Comparison of ENCODE assay signal across 15 cellular contexts in genomic region chr12:69633061-69633460, GRCh38. TPM values are rescaled to one million over a fixed set of nuclear protein-coding genes. Genes with fewer than 3 reads are reported as not detected.
DNase-seq lines count a peak whose midpoint lies in the region; ATAC-seq and TF ChIP-seq lines count a peak whose summit lies in the region.
"Had no signal": no experiment of that assay in that cellular context is flagged by ENCODE, and none has a peak within 500 bp of the region (broad histone marks: within the 10 kb centered on the region; RNA-seq: fewer than 3 reads in every experiment).

No MANE protein-coding gene starts in this region.

- H3K27ac ChIP-seq in smooth muscle cell (ENCODE audit: low read depth) (no peak overlapping the region), testis (no peak overlapping the region)
- H3K27ac ChIP-seq: cardiac muscle cell had no signal

- H3K27me3 ChIP-seq in smooth muscle cell (ENCODE audit: low read depth) (no peaks in the 10 kb centered on the region), testis (no peaks in the 10 kb centered on the region)
- H3K27me3 ChIP-seq: cardiac muscle cell, MG63 had no signal

- H3F3A ChIP-seq in smooth muscle cell (ENCODE audit: low read depth): no peaks in the 10 kb centered on the region

- no peak overlapping the region for H3K27ac Mint-ChIP-seq in activated CD8-positive, alpha-beta T cell treated with anti-CD3 and anti-CD28 coated beads for 36 hours
- H3K27ac Mint-ChIP-seq in activated CD8-positive, alpha-beta T cell treated with anti-CD3 and anti-CD28 coated beads, Interleukin-2, amount 10 ng/mL, durations not matched to agents 7 days and 5 days: no peak overlapping the region
- H3K27ac Mint-ChIP-seq: stimulated activated naive B cell treated with anti-CD40 and anti-IgM and Interleukin-4, amounts not matched to agents 10 μg/mL and 1 μg/mL and 100 μg/mL, for 72 hours had no signal

- no peaks in the 10 kb centered on the region for H3K79me2 ChIP-seq in smooth muscle cell (ENCODE audit: low read depth)

- H3K36me3 Mint-ChIP-seq in activated CD8-positive, alpha-beta T cell treated with anti-CD3 and anti-CD28 coated beads for 36 hours (ENCODE audit: low read depth): no peaks in the 10 kb centered on the region
- H3K36me3 Mint-ChIP-seq in activated CD8-positive, alpha-beta T cell treated with anti-CD3 and anti-CD28 coated beads, Interleukin-2, amount 10 ng/mL, durations not matched to agents 7 days and 5 days (ENCODE audit: low read depth): no peaks in the 10 kb centered on the region
- H3K36me3 Mint-ChIP-seq: stimulated activated naive B cell treated with anti-CD40 and anti-IgM and Interleukin-4, amounts not matched to agents 10 μg/mL and 1 μg/mL and 100 μg/mL, for 72 hours had no signal

- H3K9me3 ChIP-seq in smooth muscle cell (replicated peaks; ENCODE audit: low read depth) (no peaks in the 10 kb centered on the region), testis (no peaks in the 10 kb centered on the region)
- H3K9me3 ChIP-seq: MG63 had no signal

- no peak overlapping the region for H3K4me2 ChIP-seq in smooth muscle cell

- no peak for ATAC-seq in activated CD8-positive, alpha-beta T cell treated with anti-CD3 and anti-CD28 coated beads for 36 hours
- ATAC-seq in activated CD8-positive, alpha-beta T cell treated with anti-CD3 and anti-CD28 coated beads, Interleukin-2, amount 10 ng/mL, durations not matched to agents 7 days and 5 days: no peak
- ATAC-seq: esophagus mucosa; stimulated activated naive B cell treated with anti-CD40 and anti-IgM and Interleukin-4, amounts not matched to agents 10 μg/mL and 1 μg/mL and 100 μg/mL, for 72 hours had no signal

- H2AFZ ChIP-seq in smooth muscle cell (ENCODE audit: low read depth): no peak overlapping the region

- H3K9ac ChIP-seq in smooth muscle cell (ENCODE audit: low read depth): no peak overlapping the region

- H3K4me1 ChIP-seq in smooth muscle cell (ENCODE audit: low read depth): no peaks in the 10 kb centered on the region
- no peaks in the 10 kb centered on the region for H3K4me1 ChIP-seq in testis

- no peaks in the 10 kb centered on the region for H3K27me3 Mint-ChIP-seq in activated CD8-positive, alpha-beta T cell treated with anti-CD3 and anti-CD28 coated beads for 36 hours
- peaks cover 2% of the 10 kb centered on the region for H3K27me3 Mint-ChIP-seq in activated CD8-positive, alpha-beta T cell treated with anti-CD3 and anti-CD28 coated beads, Interleukin-2, amount 10 ng/mL, durations not matched to agents 7 days and 5 days (ENCODE audit: low read depth)
- H3K27me3 Mint-ChIP-seq: stimulated activated naive B cell treated with anti-CD40 and anti-IgM and Interleukin-4, amounts not matched to agents 10 μg/mL and 1 μg/mL and 100 μg/mL, for 72 hours had no signal

- CTCF ChIA-PET in activated CD8-positive, alpha-beta T cell treated with anti-CD3 and anti-CD28 coated beads for 36 hours (lab: Charles Lee): no interaction called here
- CTCF ChIA-PET in activated CD8-positive, alpha-beta T cell treated with anti-CD3 and anti-CD28 coated beads, Interleukin-2, amount 10 ng/mL, durations not matched to agents 7 days and 5 days (lab: Charles Lee): no interaction called here

- POLR2A ChIA-PET in activated CD8-positive, alpha-beta T cell treated with anti-CD3 and anti-CD28 coated beads for 36 hours (lab: Charles Lee): no interaction called here
- POLR2A ChIA-PET in activated CD8-positive, alpha-beta T cell treated with anti-CD3 and anti-CD28 coated beads, Interleukin-2, amount 10 ng/mL, durations not matched to agents 7 days and 5 days (lab: Charles Lee): no interaction called here

- TF ChIP-seq CTCF in activated CD8-positive, alpha-beta T cell treated with anti-CD3 and anti-CD28 coated beads for 36 hours (IDR thresholded peaks at IDR 0.05): peak; percentile 27
- TF ChIP-seq CTCF in NB4 (IDR thresholded peaks at IDR 0.05; ENCODE audit: low read depth, low read length) (peak; percentile 39), choroid plexus epithelial cell (conservative IDR thresholded peaks at IDR 0.05; ENCODE audit: low read depth, low read length) (peak; percentile 41), smooth muscle cell (IDR thresholded peaks at IDR 0.05; ENCODE audit: borderline replicate concordance, insufficient read depth, poor library complexity, severe bottlenecking) (peak; percentile 21), testis (IDR thresholded peaks at IDR 0.05) (no peak)

- DNase-seq in activated CD8-positive, alpha-beta T cell treated with anti-CD3 and anti-CD28 coated beads for 36 hours: no peak
- no peak for DNase-seq in activated CD8-positive, alpha-beta T cell treated with anti-CD3 and anti-CD28 coated beads, Interleukin-2, amount 10 ng/mL, durations not matched to agents 7 days and 5 days
- DNase-seq in NB4 (ENCODE audit: low read depth) (peak; percentile 27), choroid plexus epithelial cell (ENCODE audit: low read depth) (no peak), smooth muscle cell (lab: John Stamatoyannopoulos, UW; ENCODE audit: unreplicated experiment) (no peak), testis (no peak), NCI-H524 treated with DMSO at 0.1 percent for 48 hours (lab: John Stamatoyannopoulos, UW) (no peak), NCI-H2227 treated with DMSO at 0.1 percent for 48 hours (lab: John Stamatoyannopoulos, UW) (no peak)
- DNase-seq: activated CD4-positive, alpha-beta T cell treated with anti-CD3 and anti-CD28 coated beads for 4 hours; MG63; NCI-H446 treated with DMSO at 0.1 percent for 48 hours; stimulated activated naive B cell treated with anti-CD40 and anti-IgM and Interleukin-4, amounts not matched to agents 10 μg/mL and 1 μg/mL and 100 μg/mL, for 72 hours had no signal

- no peaks in the 10 kb centered on the region for H3K36me3 ChIP-seq in smooth muscle cell (ENCODE audit: low read depth)
- H3K36me3 ChIP-seq in testis (ENCODE audit: low read depth, missing control alignments): no peaks in the 10 kb centered on the region
- H3K36me3 ChIP-seq: cardiac muscle cell, MG63 had no signal

- no peaks in the 10 kb centered on the region for H3K4me1 Mint-ChIP-seq in activated CD8-positive, alpha-beta T cell treated with anti-CD3 and anti-CD28 coated beads for 36 hours (ENCODE audit: low read depth)
- no peaks in the 10 kb centered on the region for H3K4me1 Mint-ChIP-seq in activated CD8-positive, alpha-beta T cell treated with anti-CD3 and anti-CD28 coated beads, Interleukin-2, amount 10 ng/mL, durations not matched to agents 7 days and 5 days (ENCODE audit: low read depth)

- TF ChIP-seq POLR2A in NB4 (IDR thresholded peaks at IDR 0.05; ENCODE audit: extremely low read depth, insufficient read length) (no peak), testis (IDR thresholded peaks at IDR 0.05) (no peak)

- H3K9me3 Mint-ChIP-seq in activated CD8-positive, alpha-beta T cell treated with anti-CD3 and anti-CD28 coated beads for 36 hours: no peaks in the 10 kb centered on the region
- H3K9me3 Mint-ChIP-seq in activated CD8-positive, alpha-beta T cell treated with anti-CD3 and anti-CD28 coated beads, Interleukin-2, amount 10 ng/mL, durations not matched to agents 7 days and 5 days (ENCODE audit: insufficient read depth): no peaks in the 10 kb centered on the region

- intact Hi-C loops in activated CD8-positive, alpha-beta T cell treated with anti-CD3 and anti-CD28 coated beads for 36 hours (cut with micrococcal nuclease): no loop called here
- intact Hi-C loops in testis (cut with DNase I; ENCODE audit: low total_unique reads): no loop called here

- no peak overlapping the region for H3K4me3 Mint-ChIP-seq in activated CD8-positive, alpha-beta T cell treated with anti-CD3 and anti-CD28 coated beads for 36 hours
- no peak overlapping the region for H3K4me3 Mint-ChIP-seq in activated CD8-positive, alpha-beta T cell treated with anti-CD3 and anti-CD28 coated beads, Interleukin-2, amount 10 ng/mL, durations not matched to agents 7 days and 5 days
- H3K4me3 Mint-ChIP-seq: stimulated activated naive B cell treated with anti-CD40 and anti-IgM and Interleukin-4, amounts not matched to agents 10 μg/mL and 1 μg/mL and 100 μg/mL, for 72 hours had no signal

- H3K4me3 ChIP-seq in NB4 (ENCODE audit: low read depth, low read length): no peak overlapping the region
- no peak overlapping the region for H3K4me3 ChIP-seq in choroid plexus epithelial cell (ENCODE audit: low read depth, low read length)
- no peak overlapping the region for H3K4me3 ChIP-seq in smooth muscle cell
- H3K4me3 ChIP-seq in testis: no peak overlapping the region
- H3K4me3 ChIP-seq: cardiac muscle cell, MG63 had no signal

- no peaks in the 10 kb centered on the region for H4K20me1 ChIP-seq in smooth muscle cell (ENCODE audit: low read depth)

- WGBS in smooth muscle cell (ENCODE audit: low lambda C conversion rate): 93% methylated on average over 2 of the region's 2 CpGs
- WGBS in testis, 2 donors: 89 to 98% methylated on average over 2 of the region's 2 CpGs

RNA-seq across cellular contexts. Expression of gene LRRC10, which starts 22.4 kb away (rescaled TPM):
- not detected for total RNA-seq in activated CD8-positive, alpha-beta T cell treated with anti-CD3 and anti-CD28 coated beads for 36 hours
- total RNA-seq in activated CD8-positive, alpha-beta T cell treated with anti-CD3 and anti-CD28 coated beads, Interleukin-2, amount 10 ng/mL, durations not matched to agents 7 days and 5 days: not detected
- total RNA-seq in smooth muscle cell (not detected in 2 replicates), testis (under 1 TPM in 1 of 2 donors, not detected in 1; 0.12 TPM)
- polyA plus RNA-seq in smooth muscle cell (not detected in 2 replicates), testis (ENCODE audit: insufficient read depth, low read depth, low replicate concordance) (not detected)
- total RNA-seq: esophagus mucosa, posterior vena cava had no signal

RNA-seq across cellular contexts. Expression of gene CCT2, which starts 47.8 kb away (rescaled TPM):
- total RNA-seq in activated CD8-positive, alpha-beta T cell treated with anti-CD3 and anti-CD28 coated beads for 36 hours: 100 to 1,000 TPM; 389 to 403 TPM
- 100 to 1,000 TPM; 238 to 252 TPM for total RNA-seq in activated CD8-positive, alpha-beta T cell treated with anti-CD3 and anti-CD28 coated beads, Interleukin-2, amount 10 ng/mL, durations not matched to agents 7 days and 5 days
- 236 and 280 TPM in 2 replicates for total RNA-seq in smooth muscle cell
- 151 and 171 TPM in 2 replicates for polyA plus RNA-seq in smooth muscle cell
- total RNA-seq in testis: 100 to 1,000 TPM; 213 to 248 TPM
- 401 TPM for polyA plus RNA-seq in testis (ENCODE audit: insufficient read depth, low read depth, low replicate concordance)

Comparison
In these comparisons a context has a peak if more than half of its experiments do, and no peak if none do; other contexts are left out.
1. CTCF ChIP-seq: peak in activated CD8-positive, alpha-beta T cell treated with anti-CD3 and anti-CD28 coated beads for 36 hours (single experiment), NB4 (single experiment), choroid plexus epithelial cell (single experiment) and smooth muscle cell (single experiment); none in testis (0 of 3).